In the genomic region with DNA sequence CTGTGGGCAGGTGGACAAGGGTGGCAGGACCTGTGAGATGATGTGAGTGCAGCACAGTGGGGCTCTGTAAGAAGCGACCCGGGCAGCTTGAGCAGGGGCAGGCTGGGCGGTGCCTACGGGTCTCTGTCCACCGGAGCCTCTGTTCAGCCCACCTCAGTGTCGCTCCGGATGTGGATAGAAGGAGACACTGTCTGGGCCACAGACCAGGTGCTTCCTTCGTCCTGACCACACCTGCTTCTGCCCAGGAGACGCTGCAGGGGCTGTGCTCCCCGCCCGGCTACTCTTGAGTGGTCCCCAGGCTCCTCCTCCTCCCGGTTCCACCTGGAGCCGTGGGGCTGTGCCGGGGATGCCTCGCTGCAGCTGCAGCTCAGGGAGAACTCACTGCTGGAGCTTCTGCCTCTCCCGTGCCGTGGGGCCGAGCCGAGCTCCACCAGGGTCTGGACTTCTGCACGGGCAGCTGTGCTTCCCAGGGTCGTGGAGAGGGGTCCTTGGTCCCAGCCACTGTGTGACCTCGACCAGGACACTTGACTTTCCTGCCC, we compare ENCODE assay signal across 1 cellular context.
TF ChIP-seq lines count a peak whose summit lies in the region.

No MANE protein-coding gene starts in this region.

TF ChIP-seq in HEK293, 187 proteins besides CTCF, POLR2A, EP300 and RAD21:
- TF ChIP-seq KLF1 (tag by site-specific recombination; IDR thresholded peaks at IDR 0.05) (0 out of 2 replicates have a peak, but pooled peaks have one; percentile 15), ZNF600 (tag by site-specific recombination; IDR thresholded peaks at IDR 0.05) (peak; percentile 60), ZNF214 (tag by site-specific recombination; IDR thresholded peaks at IDR 0.05; ENCODE audit: borderline replicate concordance) (no peak), ZNF280D (tag by site-specific recombination; IDR thresholded peaks at IDR 0.05) (no peak)
